Comparison of ENCODE assay signal across 8 cellular contexts in the genomic region with DNA sequence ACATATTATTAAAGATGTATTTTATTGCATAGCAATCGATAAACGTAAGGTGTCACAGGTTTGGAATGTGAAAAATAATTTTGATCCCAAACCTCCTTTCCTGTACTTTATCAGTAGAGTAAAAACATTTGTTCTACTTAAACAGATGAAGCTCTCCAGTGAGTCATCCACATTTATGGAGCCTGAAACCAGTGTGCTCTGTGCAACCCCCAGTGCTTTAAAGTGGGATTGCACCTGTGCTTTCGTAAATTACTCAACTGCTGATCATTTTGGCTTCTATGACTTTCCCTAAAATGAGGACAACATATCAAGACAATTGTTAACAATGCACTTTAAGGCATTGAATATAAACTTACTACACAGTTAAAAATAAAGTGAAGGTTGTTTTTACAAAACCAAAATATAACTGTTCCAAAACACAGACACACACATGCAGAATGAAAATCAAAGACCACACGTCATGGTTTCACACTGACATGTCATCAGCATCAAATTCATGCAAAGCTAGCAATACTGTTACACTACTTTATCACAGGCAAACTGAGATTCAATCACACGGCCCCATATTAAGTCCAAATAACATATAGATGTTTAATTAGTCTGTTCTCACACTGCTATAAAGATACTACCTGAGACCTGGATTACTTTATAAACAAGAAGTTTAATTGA. TPM values are rescaled to one million over a fixed set of nuclear protein-coding genes. Genes with fewer than 3 reads are reported as not detected.
DNase-seq lines count a peak whose midpoint lies in the region; ATAC-seq and TF ChIP-seq lines count a peak whose summit lies in the region.

No MANE protein-coding gene starts in this region.

- H3K36me3 Mint-ChIP-seq in natural killer cell, result peaks cover 26% of the 10 kb centered on the region

- H3K27me3 Mint-ChIP-seq in natural killer cell (ENCODE audit: low read depth in 2 of 2), result no peaks in the 10 kb centered on the region

- no peak overlapping the region for H3K27ac ChIP-seq in 22Rv1

- intact Hi-C loops in natural killer cell (cut with micrococcal nuclease), result loop anchor here (10.0 kb wide), 1 partner anchor 133 kb away; no protein-coding TSS in a partner anchor

- TF ChIP-seq CTCF in 22Rv1 (IDR thresholded peaks at IDR 0.05) (peak; percentile 43; the same call in 1 of the 2 replicates), GM12864 (IDR thresholded peaks at IDR 0.05; ENCODE audit: low read depth, low read length, missing control alignments) (peak; percentile 32), natural killer cell (IDR thresholded peaks at IDR 0.05) (peak; percentile 41)

- peaks cover 6 to 8% of the 10 kb centered on the region in 2 donors for H3K9me3 Mint-ChIP-seq in natural killer cell

- no peak overlapping the region for H3K4me3 ChIP-seq in GM12864 (ENCODE audit: low read depth, low read length)

- no peak overlapping the region for H3K4me3 Mint-ChIP-seq in natural killer cell

- ATAC-seq in natural killer cell, result peak; percentile 52 to 81 (median 62)
- no peak for ATAC-seq in HG03108 (IDR thresholded peaks at IDR 0.05; ENCODE audit: unreplicated experiment)

- DNase-seq in GM12864 (ENCODE audit: low read depth), result no peak
- DNase-seq in NCI-H2171 (lab: John Stamatoyannopoulos, UW), result peak; percentile 32
- DNase-seq in dermis blood vessel endothelial cell, result peak; percentile 84
- DNase-seq in natural killer cell, result no peak
- DNase-seq in cerebellar nuclear complex (lab: John Stamatoyannopoulos, UW), result no peak
- DNase-seq in T-helper 9 cell, result no peak

- H3K27ac Mint-ChIP-seq in natural killer cell, result no peak overlapping the region

- peaks cover 36% of the 10 kb centered on the region in 2 donors for H3K4me1 Mint-ChIP-seq in natural killer cell

RNA-seq across cellular contexts. Expression of gene TMEM18, which starts 9.7 kb away (rescaled TPM):
- total RNA-seq in dermis blood vessel endothelial cell (22.2 and 35.6 TPM in 2 replicates), natural killer cell (10 to 100 TPM; 22.0 to 30.8 (median 22.1) TPM)

Comparison
In these comparisons a context has a peak if more than half of its experiments do, and no peak if none do; other contexts are left out.
1. DNase-seq: peak in NCI-H2171 (single experiment) and dermis blood vessel endothelial cell (single experiment); none in GM12864 (single experiment), natural killer cell (single experiment), cerebellar nuclear complex (0 of 2) and T-helper 9 cell (single experiment).
2. Peak in every context shown above with its lines, with median percentiles within 50 percentile points of each other: CTCF ChIP-seq.